In genomic region chr12:57524814-57525614, GRCh38 we compare ENCODE assay signal across 9 cellular contexts. TPM values are rescaled to one million over a fixed set of nuclear protein-coding genes. Genes with fewer than 3 reads are reported as not detected.
DNase-seq lines count a peak whose midpoint lies in the region; ATAC-seq and TF ChIP-seq lines count a peak whose summit lies in the region.
"Had no signal": no experiment of that assay in that cellular context is flagged by ENCODE, and none has a peak within 500 bp of the region (broad histone marks: within the 10 kb centered on the region; RNA-seq: fewer than 3 reads in every experiment).

No MANE protein-coding gene starts in this region.

- peak overlapping the region; percentile 81 for H3K4me2 ChIP-seq in OCI-LY7 (ENCODE audit: low read length)

- ATAC-seq in CD8-positive, alpha-beta T cell: no peak
- ATAC-seq in HG02970 (IDR thresholded peaks at IDR 0.05; ENCODE audit: low FRiP score, unreplicated experiment) (no peak), HG03521 (IDR thresholded peaks at IDR 0.05; ENCODE audit: unreplicated experiment) (no peak)
- ATAC-seq: HCT116 had no signal

- H3K4me1 ChIP-seq in CD8-positive, alpha-beta T cell (ENCODE audit: insufficient read depth, low read length): peaks cover 36% of the 10 kb centered on the region
- peaks cover 36% of the 10 kb centered on the region for H3K4me1 ChIP-seq in OCI-LY7 (ENCODE audit: insufficient read depth, low read length, poor library complexity, severe bottlenecking)

- H3K27me3 ChIP-seq in CD8-positive, alpha-beta T cell (ENCODE audit: insufficient read depth, low read length): no peaks in the 10 kb centered on the region

- CTCF ChIA-PET in CD8-positive, alpha-beta T cell (lab: Charles Lee): interaction anchor here (1.0 to 1.6 kb wide), 3 partner anchors 16 to 66 kb away, joined by 3 to 7 read pairs (median 3); no protein-coding TSS in a partner anchor
- CTCF ChIA-PET in OCI-LY7 (lab: Charles Lee; ENCODE audit: unreplicated experiment): no interaction called here

- TF ChIP-seq CTCF in CD8-positive, alpha-beta T cell (IDR thresholded peaks at IDR 0.05): no peak
- no peak for TF ChIP-seq CTCF in OCI-LY7 (conservative IDR thresholded peaks at IDR 0.05; ENCODE audit: low read length)

- H3K27me3 Mint-ChIP-seq in CD8-positive, alpha-beta T cell (ENCODE audit: low read depth): no peaks in the 10 kb centered on the region

- no peak for DNase-seq in CD8-positive, alpha-beta T cell
- DNase-seq in OCI-LY7 (ENCODE audit: low spot score) (no peak), ecto neural progenitor cell (ENCODE audit: low spot score) (peak; percentile 58), retina (peak; percentile 31), middle frontal gyrus (ENCODE audit: extremely low spot score, low spot score) (no peak)
- DNase-seq in effector CD8-positive, alpha-beta T cell (lab: John Stamatoyannopoulos, UW): no peak

- H3K9me3 ChIP-seq in CD8-positive, alpha-beta T cell (ENCODE audit: low read length): no peaks in the 10 kb centered on the region
- H3K9me3 ChIP-seq in OCI-LY7 (ENCODE audit: low read length): no peaks in the 10 kb centered on the region

- POLR2A ChIA-PET in CD8-positive, alpha-beta T cell (lab: Charles Lee): interaction anchor here (0.9 to 1.8 kb wide), 3 partner anchors 13 to 66 kb away, joined by 3 to 6 read pairs (median 5); partner anchors contain the start of genes DCTN2 and GLI1
- POLR2A ChIA-PET in OCI-LY7 (lab: Charles Lee): interaction anchor here (1.8 to 2.2 kb wide), 2 partner anchors 8 to 16 kb away, joined by 8 to 17 read pairs; no protein-coding TSS in a partner anchor

- peaks cover 14% of the 10 kb centered on the region for H3K36me3 ChIP-seq in CD8-positive, alpha-beta T cell (ENCODE audit: insufficient read depth, low read length)
- H3K36me3 ChIP-seq in OCI-LY7 (ENCODE audit: insufficient read depth, low read length): peaks cover 59% of the 10 kb centered on the region

- H3K9me2 ChIP-seq in OCI-LY7 (ENCODE audit: insufficient read depth, low read length): no peaks in the 10 kb centered on the region

- intact Hi-C loops in CD8-positive, alpha-beta T cell (cut with DNase I, micrococcal nuclease): loop anchor here (1.0 to 5.0 kb wide), 2 partner anchors 21 to 97 kb away; no protein-coding TSS in a partner anchor
- intact Hi-C loops in OCI-LY7 (cut with micrococcal nuclease; ENCODE audit: unreplicated experiment): loop anchor here (5.0 kb wide), 1 partner anchor 227 kb away; the partner anchor contains the start of gene CDK4

- no TSS peak for BruUV-seq in OCI-LY7 (replicated peaks; lab: Mats Ljungman, UMichigan)

- peaks cover 37% of the 10 kb centered on the region for H3K4me1 Mint-ChIP-seq in CD8-positive, alpha-beta T cell (ENCODE audit: low read depth)

- H2AFZ ChIP-seq in OCI-LY7 (ENCODE audit: low read length): no peak overlapping the region

- peaks cover 60% of the 10 kb centered on the region for H3K36me3 Mint-ChIP-seq in CD8-positive, alpha-beta T cell

- peaks cover 12% of the 10 kb centered on the region; the same call in 1 of the 2 replicates for H4K20me1 ChIP-seq in OCI-LY7 (ENCODE audit: insufficient read depth, low read length)

- H3K27ac Mint-ChIP-seq in CD8-positive, alpha-beta T cell: no peak overlapping the region

- peaks cover 23% of the 10 kb centered on the region for H3K79me2 ChIP-seq in OCI-LY7 (ENCODE audit: insufficient read depth, low read depth, low read length)

- H3K4me3 Mint-ChIP-seq in CD8-positive, alpha-beta T cell: peak overlapping the region; percentile 88

- no peak overlapping the region for H3K27ac ChIP-seq in CD8-positive, alpha-beta T cell (ENCODE audit: low read depth, low read length)
- H3K27ac ChIP-seq in OCI-LY7 (ENCODE audit: low read depth, low read length, poor library complexity, severe bottlenecking): peak overlapping the region; percentile 97

- no peaks in the 10 kb centered on the region for H3K9me3 Mint-ChIP-seq in CD8-positive, alpha-beta T cell

- H3K4me3 ChIP-seq in CD8-positive, alpha-beta T cell (ENCODE audit: low read depth, low read length): no peak overlapping the region
- peak overlapping the region; percentile 83 for H3K4me3 ChIP-seq in OCI-LY7 (ENCODE audit: low read depth, low read length, poor library complexity, severe bottlenecking)

RNA-seq across cellular contexts. Expression of gene MBD6, which starts 2.4 kb away (rescaled TPM):
- total RNA-seq in CD8-positive, alpha-beta T cell: 10 to 100 TPM; 52.9 to 70.5 TPM
- total RNA-seq in OCI-LY7 (2014; rRNA removed; shearing (Covaris generic)): 21.8 and 23.9 TPM in 2 replicates
- 110 and 112 TPM in 2 replicates for total RNA-seq in OCI-LY7 (2022)

RNA-seq across cellular contexts. Expression of gene DDIT3, which starts 4.7 kb away (rescaled TPM):
- 100 to 1,000 TPM; 137 to 143 TPM for total RNA-seq in CD8-positive, alpha-beta T cell
- total RNA-seq in OCI-LY7 (2014; rRNA removed; shearing (Covaris generic)): 42.7 and 43.7 TPM in 2 replicates
- 32.3 and 34.5 TPM in 2 replicates for total RNA-seq in OCI-LY7 (2022)

RNA-seq across cellular contexts. Expression of gene DCTN2, which starts 22.0 kb away (rescaled TPM):
- total RNA-seq in CD8-positive, alpha-beta T cell: 10 to 100 TPM; 39.2 to 43.3 TPM
- 61.8 and 68.4 TPM in 2 replicates for total RNA-seq in OCI-LY7 (2014; rRNA removed; shearing (Covaris generic))
- total RNA-seq in OCI-LY7 (2022): 97.2 and 98.9 TPM in 2 replicates

RNA-seq across cellular contexts. Expression of gene KIF5A, which starts 24.8 kb away (rescaled TPM):
- under 1 TPM; 0.60 to 0.69 TPM for total RNA-seq in CD8-positive, alpha-beta T cell
- 0.09 and 0.10 TPM in 2 replicates for total RNA-seq in OCI-LY7 (2014; rRNA removed; shearing (Covaris generic))
- 1.2 and 1.6 TPM in 2 replicates for total RNA-seq in OCI-LY7 (2022)

RNA-seq across cellular contexts. Expression of gene MARS1, which starts 37.1 kb away (rescaled TPM):
- 100 to 1,000 TPM; 213 to 226 TPM for total RNA-seq in CD8-positive, alpha-beta T cell
- 262 and 272 TPM in 2 replicates for total RNA-seq in OCI-LY7 (2014; rRNA removed; shearing (Covaris generic))
- 461 and 465 TPM in 2 replicates for total RNA-seq in OCI-LY7 (2022)

Comparison
In these comparisons a context has a peak if more than half of its experiments do, and no peak if none do; other contexts are left out.
1. DNase-seq: peak in ecto neural progenitor cell (single experiment) and retina (single experiment); none in CD8-positive, alpha-beta T cell (0 of 7), OCI-LY7 (single experiment), effector CD8-positive, alpha-beta T cell (single experiment) and middle frontal gyrus (single experiment).